12 cellular contexts compared by ENCODE assay signal in the genomic region with DNA sequence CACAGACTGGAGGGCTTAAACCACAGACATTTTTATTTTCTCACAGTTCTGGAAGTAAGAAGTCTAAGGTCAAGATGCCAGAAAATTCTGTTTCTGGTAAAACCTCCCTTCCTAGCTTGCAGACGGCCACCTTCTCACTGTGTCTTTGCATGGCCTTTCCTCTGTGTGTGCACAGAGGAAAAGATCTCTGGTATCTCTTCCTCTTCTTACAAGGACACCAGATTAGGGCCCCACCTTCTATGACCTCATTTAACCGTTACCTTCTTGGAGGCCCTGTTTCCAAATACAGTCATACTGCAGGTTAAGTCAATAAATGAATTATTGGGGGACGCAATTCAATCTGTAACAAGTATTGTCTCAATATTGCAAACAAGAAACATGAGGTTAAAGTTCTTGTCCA.
DNase-seq lines count a peak whose midpoint lies in the region; ATAC-seq and TF ChIP-seq lines count a peak whose summit lies in the region.
"Had no signal": no experiment of that assay in that cellular context is flagged by ENCODE, and none has a peak within 500 bp of the region (broad histone marks: within the 10 kb centered on the region; RNA-seq: fewer than 3 reads in every experiment).

No MANE protein-coding gene starts in this region.

- peak overlapping the region; percentile 15; the same call in 1 of the 2 replicates for H2AFZ ChIP-seq in OCI-LY7 (ENCODE audit: low read length)
- H2AFZ ChIP-seq: neural progenitor cell had no signal

- ATAC-seq in GM18498 (IDR thresholded peaks at IDR 0.05; ENCODE audit: unreplicated experiment) (peak; percentile 52), GM19468 (IDR thresholded peaks at IDR 0.05; ENCODE audit: extremely low read depth, unreplicated experiment) (peak; percentile 9), HG03066 (IDR thresholded peaks at IDR 0.05; ENCODE audit: low read depth, unreplicated experiment) (peak; percentile 37), gastrocnemius medialis (no peak)

- H3K4me3 ChIP-seq in OCI-LY7 (ENCODE audit: low read depth, low read length, poor library complexity, severe bottlenecking) (peak overlapping the region; percentile 64), gastrocnemius medialis (no peak overlapping the region)
- H3K4me3 ChIP-seq: neural progenitor cell had no signal

- H3K36me3 ChIP-seq in OCI-LY7 (ENCODE audit: insufficient read depth, low read length) (peaks cover 8% of the 10 kb centered on the region; the same call in 1 of the 2 replicates), gastrocnemius medialis (no peaks in the 10 kb centered on the region)
- H3K36me3 ChIP-seq: neural progenitor cell had no signal

- in situ Hi-C loops in gastrocnemius medialis (cut with MboI; ENCODE audit: low sequenced_read_pairs in 4 of 4) = loop anchor here in 1 of 4 donors (25.0 kb wide), 2 partner anchors 298 to 677 kb away; partner anchors contain the start of gene KLHL20

- H3K79me2 ChIP-seq in OCI-LY7 (ENCODE audit: insufficient read depth, low read depth, low read length) = peaks cover 20% of the 10 kb centered on the region; the same call in 1 of the 2 replicates

- no TSS peak for BruUV-seq in OCI-LY7 (replicated peaks; lab: Mats Ljungman, UMichigan)

- intact Hi-C loops in OCI-LY7 (cut with micrococcal nuclease; ENCODE audit: unreplicated experiment) = loop anchor here (2.0 to 10.0 kb wide), 5 partner anchors 299 to 882 kb away; partner anchors contain the start of genes CENPL, DARS2 and SUCO
- intact Hi-C loops in gastrocnemius medialis (cut with DNase I; ENCODE audit: low total_unique reads) = no loop called here
- intact Hi-C loops in posterior cingulate gyrus (cut with DNase I) = no loop called here

- H3K27ac ChIP-seq in OCI-LY7 (ENCODE audit: low read depth, low read length, poor library complexity, severe bottlenecking) (peak overlapping the region; percentile 96), gastrocnemius medialis (no peak overlapping the region)
- H3K27ac ChIP-seq: neural progenitor cell had no signal

- no peak for TF ChIP-seq POLR2A in gastrocnemius medialis (IDR thresholded peaks at IDR 0.05)

- H4K20me1 ChIP-seq in OCI-LY7 (ENCODE audit: insufficient read depth, low read length) = no peaks in the 10 kb centered on the region

- H3K27me3 ChIP-seq in gastrocnemius medialis = no peaks in the 10 kb centered on the region
- H3K27me3 ChIP-seq: neural progenitor cell had no signal

- peak overlapping the region; percentile 76 for H3K4me2 ChIP-seq in OCI-LY7 (ENCODE audit: low read length)
- H3K4me2 ChIP-seq: neural progenitor cell had no signal

- TF ChIP-seq CTCF in OCI-LY7 (conservative IDR thresholded peaks at IDR 0.05; ENCODE audit: low read length) = no peak
- TF ChIP-seq CTCF in gastrocnemius medialis (IDR thresholded peaks at IDR 0.05 in 4 of 5, conservative IDR thresholded peaks at IDR 0.05 in 1 of 5) = no peak

- peak; percentile 87 for DNase-seq in OCI-LY7 (ENCODE audit: low spot score)
- DNase-seq in gastrocnemius medialis = no peak
- no peak for DNase-seq in posterior cingulate gyrus
- DNase-seq in NCI-H748 treated with DMSO at 0.1 percent for 48 hours (lab: John Stamatoyannopoulos, UW) = no peak
- DNase-seq in NCI-H1105 (lab: John Stamatoyannopoulos, UW) = no peak
- DNase-seq: activated effector memory CD4-positive, alpha-beta T cell treated with Interleukin-2 at 50 U/mL for 16 hours; CD4-positive, CD25-positive, alpha-beta regulatory T cell; H7 had no signal

- H3K9me3 ChIP-seq in OCI-LY7 (ENCODE audit: low read length) (no peaks in the 10 kb centered on the region), gastrocnemius medialis (no peaks in the 10 kb centered on the region)

- CTCF ChIA-PET in OCI-LY7 (lab: Charles Lee; ENCODE audit: unreplicated experiment) = no interaction called here

- no peaks in the 10 kb centered on the region for H3K9me2 ChIP-seq in OCI-LY7 (ENCODE audit: insufficient read depth, low read length)

- H3K4me1 ChIP-seq in OCI-LY7 (ENCODE audit: insufficient read depth, low read length, poor library complexity, severe bottlenecking) (peaks cover 97% of the 10 kb centered on the region), gastrocnemius medialis (no peaks in the 10 kb centered on the region)
- H3K4me1 ChIP-seq: neural progenitor cell had no signal

- POLR2A ChIA-PET in OCI-LY7 (lab: Charles Lee) = interaction anchor here (0.6 to 2.3 kb wide), 8 partner anchors 8 to 595 kb away, joined by 3 to 12 read pairs (median 3); partner anchors contain the start of gene ZBTB37

Comparison
In these comparisons a context has a peak if more than half of its experiments do, and no peak if none do; other contexts are left out.
1. ATAC-seq: peak in GM18498 (single experiment), GM19468 (single experiment) and HG03066 (single experiment); none in gastrocnemius medialis (0 of 2).